Comparison of ENCODE assay signal across 2 cellular contexts in genomic region chrX:102214988-102215387, GRCh38. TPM values are rescaled to one million over a fixed set of nuclear protein-coding genes. Genes with fewer than 3 reads are reported as not detected.
"Had no signal": no experiment of that assay in that cellular context is flagged by ENCODE, and none has a peak within 500 bp of the region (broad histone marks: within the 10 kb centered on the region; RNA-seq: fewer than 3 reads in every experiment).

Gene TCP11X1, plus strand, starts transcription at chrX:102215301.

RNA-seq across cellular contexts. Expression of gene TCP11X1, which starts in this region (rescaled TPM):
- total RNA-seq: G401, GM12878 had no signal
- polyA plus RNA-seq: GM12878 had no signal
